ENCODE assay signal across 29 cellular contexts in genomic region chr2:104340162-104340561, GRCh38.
"Had no signal": no experiment of that assay in that cellular context is flagged by ENCODE, and none has a peak within 500 bp of the region (broad histone marks: within the 10 kb centered on the region; RNA-seq: fewer than 3 reads in every experiment).

No MANE protein-coding gene starts in this region.

- H3K4me3 ChIP-seq: cardiac muscle cell, SK-N-MC had no signal

- H3K27me3 ChIP-seq: brain microvascular endothelial cell had no signal

- H3K27ac ChIP-seq: brain microvascular endothelial cell, cardiac muscle cell, SK-N-MC, WERI-Rb-1 had no signal

- ATAC-seq: activated CD4-positive, alpha-beta T cell treated with anti-CD3 and anti-CD28 coated beads for 36 hours; activated T-helper 17 cell treated with anti-CD3 and anti-CD28 coated beads, Interleukin-2, amount 50 U/mL, for 72 hours; Panc1; Right ventricle myocardium inferior; T-cell had no signal

- DNase-seq: activated CD4-positive, alpha-beta memory T cell treated with anti-CD3 and anti-CD28 coated beads, Interleukin-2, amount 10 ng/mL, durations not matched to agents 7 days and 5 days; activated CD4-positive, alpha-beta T cell treated with anti-CD3 and anti-CD28 coated beads for 36 hours; activated CD4-positive, alpha-beta T cell treated with anti-CD3 and anti-CD28 coated beads, Interleukin-2, amount 50 U/mL, for 1 hour; activated gamma-delta T cell; activated naive CD4-positive, alpha-beta T cell treated with anti-CD3 and anti-CD28 coated beads for 36 hours; activated T-cell treated with anti-CD3 and anti-CD28 coated beads for 4 hours; activated T-cell treated with anti-CD3 and anti-CD28 coated beads, Interleukin-2, amount 50 U/mL, for 48 hours; amygdala; brain microvascular endothelial cell; Kasumi-1; KBM-7; NCI-H1092; NCI-H1417; NCI-H1694; NCI-H2029; NCI-H2107; NCI-H2171 treated with DMSO at 0.1 percent for 48 hours; NCI-H226; NCI-H69; NK-92 treated with Interleukin-12 subunit alpha and Interleukin-12 subunit beta, amount 100 ng/mL, for 24 hours; OCI-M1; RPMI8226; T-cell; WERI-Rb-1 had no signal

- H3K36me3 ChIP-seq: brain microvascular endothelial cell, cardiac muscle cell, WERI-Rb-1 had no signal
